ENCODE assay signal across 16 cellular contexts in genomic region chr3:25502233-25502632, GRCh38.
A peak's percentile ranks its signal among the peaks of the same experiment; 100 is the strongest.
DNase-seq lines count a peak whose midpoint lies in the region; ATAC-seq, FAIRE-seq and TF ChIP-seq lines count a peak whose summit lies in the region.
"Had no signal": no experiment of that assay in that cellular context is flagged by ENCODE, and none has a peak within 500 bp of the region (broad histone marks: within the 10 kb centered on the region; RNA-seq: fewer than 3 reads in every experiment).

No MANE protein-coding gene starts in this region.

- CTCF ChIA-PET in H1 (lab: Charles Lee; ENCODE audit: partially characterized antibody), result interaction anchor here (0.6 to 2.4 kb wide), 5 partner anchors 14 to 224 kb away, joined by 3 to 7 read pairs (median 4); no protein-coding TSS in a partner anchor

- FAIRE-seq in H1 (lab: Jason Lieb, UNC), result no peak

- H3K27me3 Mint-ChIP-seq in neural progenitor cell (ENCODE audit: insufficient read depth, low read depth), result peaks cover 6% of the 10 kb centered on the region

- intact Hi-C loops in left ventricle myocardium inferior (cut with micrococcal nuclease) (no loop called here), heart left ventricle (cut with DNase I) (loop anchor here in 1 of 10 donors (10.0 kb wide), 1 partner anchor 67 kb away; no protein-coding TSS in a partner anchor)

- no peak for DNase-seq in left ventricle myocardium inferior
- no peak for DNase-seq in heart left ventricle
- DNase-seq in H1 (ENCODE audit: low read depth in 1 of 2, low spot score in 2 of 2), result no peak
- DNase-seq in neural progenitor cell (ENCODE audit: low spot score), result no peak
- DNase-seq in mesendoderm, result no peak
- DNase-seq in retina, result no peak
- DNase-seq: 8988T; ACHN; Calu3; CD4-positive, CD25-positive, alpha-beta regulatory T cell; DMS 273 treated with DMSO at 0.1 percent for 48 hours; KG1 had no signal

- H3K79me1 ChIP-seq in H1 (ENCODE audit: low read depth, low read length) (no peaks in the 10 kb centered on the region), mesendoderm (ENCODE audit: low read length) (no peaks in the 10 kb centered on the region)

- peak overlapping the region; percentile 4 for H3K27ac ChIP-seq in left ventricle myocardium inferior (replicated peaks)
- H3K27ac ChIP-seq in heart left ventricle, result no peak overlapping the region
- H3K27ac ChIP-seq in H1 (ENCODE audit: low read depth, low read length), result no peak overlapping the region
- H3K27ac ChIP-seq in neural progenitor cell, result no peak overlapping the region
- H3K27ac ChIP-seq in mesendoderm (ENCODE audit: low read depth, low read length), result no peak overlapping the region
- H3K27ac ChIP-seq: BLaER1 treated with 17β-estradiol and CSF1 and Interleukin-3, amounts not matched to agents 10 nM and 100 nM had no signal

- H3K79me2 ChIP-seq in H1 (ENCODE audit: control insufficient read depth in 1 of 2, insufficient read depth in 2 of 2, low read length in 2 of 2) (no peaks in the 10 kb centered on the region), neural progenitor cell (ENCODE audit: low read depth) (no peaks in the 10 kb centered on the region), mesendoderm (ENCODE audit: control insufficient read depth, insufficient read depth, low read length) (no peaks in the 10 kb centered on the region)

- H3K4me1 ChIP-seq in left ventricle myocardium inferior (peaks cover 78% of the 10 kb centered on the region), heart left ventricle (peaks cover 0 to 45% (median 22%) of the 10 kb centered on the region in 12 donors), H1 (replicated peaks in 1 of 4; ENCODE audit: control insufficient read depth in 3 of 4, insufficient read depth in 4 of 4, low read length in 3 of 4) (no peaks in the 10 kb centered on the region; a peak in 1 of 7 replicates), neural progenitor cell (peaks cover 3% of the 10 kb centered on the region), mesendoderm (ENCODE audit: control insufficient read depth, low read depth, low read length) (no peaks in the 10 kb centered on the region)
- H3K4me1 ChIP-seq: BLaER1 treated with 17β-estradiol and CSF1 and Interleukin-3, amounts not matched to agents 10 nM and 100 nM; HAP-1 had no signal

- no peak overlapping the region for H3K14ac ChIP-seq in H1 (ENCODE audit: insufficient read length)

- no peaks in the 10 kb centered on the region for H3K36me3 Mint-ChIP-seq in neural progenitor cell
- H3K36me3 Mint-ChIP-seq: CD4-positive, CD25-positive, alpha-beta regulatory T cell; IgD-negative memory B cell had no signal

- H2BK5ac ChIP-seq in H1 (ENCODE audit: low read depth, low read length) (no peak overlapping the region), mesendoderm (ENCODE audit: low read length) (no peak overlapping the region)

- no peak overlapping the region for H3K4me2 ChIP-seq in H1 (ENCODE audit: insufficient read depth in 1 of 2, low read depth in 2 of 2, low read length in 2 of 2)
- H3K4me2 ChIP-seq in neural progenitor cell, result no peak overlapping the region
- H3K4me2 ChIP-seq in mesendoderm (ENCODE audit: low read length), result no peak overlapping the region
- H3K4me2 ChIP-seq: BLaER1 treated with 17β-estradiol and CSF1 and Interleukin-3, amounts not matched to agents 10 nM and 100 nM had no signal

- no peak overlapping the region for H2BK20ac ChIP-seq in H1 (ENCODE audit: low read length)

- no peak overlapping the region for H3K27ac Mint-ChIP-seq in neural progenitor cell
- H3K27ac Mint-ChIP-seq: CD4-positive, CD25-positive, alpha-beta regulatory T cell; IgD-negative memory B cell had no signal

- H3K9me3 ChIP-seq in left ventricle myocardium inferior (replicated peaks), result no peaks in the 10 kb centered on the region
- no peaks in the 10 kb centered on the region for H3K9me3 ChIP-seq in heart left ventricle
- no peaks in the 10 kb centered on the region for H3K9me3 ChIP-seq in H1 (ENCODE audit: insufficient read depth in 2 of 2, low read depth in 1 of 2, low read length in 1 of 2)
- no peaks in the 10 kb centered on the region for H3K9me3 ChIP-seq in neural progenitor cell (ENCODE audit: low read depth)
- H3K9me3 ChIP-seq: HAP-1 had no signal

- H2BK120ac ChIP-seq in H1 (replicated peaks; ENCODE audit: low read depth, low read length) (no peak overlapping the region), mesendoderm (ENCODE audit: low read depth, low read length) (no peak overlapping the region)

- peaks cover 17% of the 10 kb centered on the region for H3K36me3 ChIP-seq in left ventricle myocardium inferior
- peaks cover 0 to 15% (median 0%) of the 10 kb centered on the region in 9 donors for H3K36me3 ChIP-seq in heart left ventricle
- H3K36me3 ChIP-seq in H1 (ENCODE audit: control insufficient read depth in 2 of 4, insufficient read depth in 4 of 4, low read length in 3 of 4), result no peaks in the 10 kb centered on the region
- no peaks in the 10 kb centered on the region for H3K36me3 ChIP-seq in neural progenitor cell
- no peaks in the 10 kb centered on the region for H3K36me3 ChIP-seq in mesendoderm (ENCODE audit: control insufficient read depth, insufficient read depth, low read length)
- H3K36me3 ChIP-seq: BLaER1 treated with 17β-estradiol and CSF1 and Interleukin-3, amounts not matched to agents 10 nM and 100 nM; HAP-1 had no signal

- H2AK5ac ChIP-seq in H1 (ENCODE audit: low read depth, low read length) (no peak overlapping the region), mesendoderm (ENCODE audit: low read length) (no peak overlapping the region)

- H4K20me1 ChIP-seq in H1 (replicated peaks in 1 of 2; ENCODE audit: control insufficient read depth in 1 of 2, insufficient read depth in 2 of 2, low read length in 2 of 2), result no peaks in the 10 kb centered on the region
- no peaks in the 10 kb centered on the region for H4K20me1 ChIP-seq in neural progenitor cell (ENCODE audit: low read depth)
- H4K20me1 ChIP-seq: BLaER1 treated with 17β-estradiol and CSF1 and Interleukin-3, amounts not matched to agents 10 nM and 100 nM had no signal

- H3K18ac ChIP-seq in H1 (ENCODE audit: extremely low read depth, low read length) (no peak overlapping the region), mesendoderm (ENCODE audit: low read length) (no peak overlapping the region)

- H2AFZ ChIP-seq in H1 (ENCODE audit: low read length) (no peak overlapping the region), neural progenitor cell (replicated peaks) (no peak overlapping the region)

- no peaks in the 10 kb centered on the region for H3F3A ChIP-seq in neural progenitor cell (ENCODE audit: low read depth)

- no peak overlapping the region for H2BK15ac ChIP-seq in H1 (ENCODE audit: low read length)
- no peak overlapping the region for H2BK15ac ChIP-seq in mesendoderm (replicated peaks; ENCODE audit: low read depth)

- H3K9ac ChIP-seq in H1 (replicated peaks in 1 of 4; ENCODE audit: extremely low read depth in 1 of 4, low read depth in 3 of 4, low read length in 3 of 4) (no peak overlapping the region), neural progenitor cell (no peak overlapping the region), mesendoderm (ENCODE audit: low read length) (no peak overlapping the region)
- H3K9ac ChIP-seq: BLaER1 treated with 17β-estradiol and CSF1 and Interleukin-3, amounts not matched to agents 10 nM and 100 nM had no signal

- no peak overlapping the region for H3K4me3 Mint-ChIP-seq in neural progenitor cell
- H3K4me3 Mint-ChIP-seq: CD4-positive, CD25-positive, alpha-beta regulatory T cell; IgD-negative memory B cell had no signal

- TF ChIP-seq CTCF in left ventricle myocardium inferior (IDR thresholded peaks at IDR 0.05; ENCODE audit: borderline replicate concordance) (no peak), heart left ventricle (IDR thresholded peaks at IDR 0.05) (no peak), H1 (IDR thresholded peaks at IDR 0.05; ENCODE audit: control extremely low read depth in 1 of 3, insufficient read depth in 1 of 3, low read depth in 1 of 3, low read length in 3 of 3) (peak in 2 of 3 experiments; percentile 29 to 31; a peak in 2 of 4 replicates), neural progenitor cell (IDR thresholded peaks at IDR 0.05) (peak; percentile 12)

- peaks cover 11% of the 10 kb centered on the region for H3K9me3 Mint-ChIP-seq in neural progenitor cell

- no peak overlapping the region for H2BK12ac ChIP-seq in H1 (ENCODE audit: low read depth, low read length)

- POLR2A ChIA-PET in H1 (lab: Charles Lee; ENCODE audit: partially characterized antibody), result no interaction called here

- no peak overlapping the region for H4K5ac ChIP-seq in H1 (ENCODE audit: insufficient read length, low read depth, low read length)
- H4K5ac ChIP-seq in mesendoderm (ENCODE audit: low read length), result no peak overlapping the region

- H4K8ac ChIP-seq in H1 (ENCODE audit: extremely low read depth, insufficient read depth, low read length) (no peak overlapping the region), mesendoderm (ENCODE audit: low read depth, low read length) (no peak overlapping the region)

- no peak overlapping the region for H3K56ac ChIP-seq in H1 (replicated peaks; ENCODE audit: insufficient read length, low read depth, low read length)
- no peak overlapping the region for H3K56ac ChIP-seq in mesendoderm (ENCODE audit: low read length)

- no peak for TF ChIP-seq EP300 in H1 (IDR thresholded peaks at IDR 0.05; ENCODE audit: borderline replicate concordance in 1 of 2, low read depth in 2 of 2, low read length in 2 of 2)

- 76 to 100% (median 83%) methylated on average over 1 of the region's 1 CpG for WGBS in heart left ventricle, 4 donors
- 92% methylated on average over 1 of the region's 1 CpG; no CpG with 5 or more reads in 1 of the 2 experiments for WGBS in H1 (ENCODE audit: extremely low coverage in 1 of 2, insufficient coverage in 1 of 2, insufficient read length in 1 of 2, insufficient replicate concordance in 2 of 2, low coverage in 1 of 2, low lambda C conversion rate in 2 of 2, missing lambda C conversion rate in 1 of 2), 2 experiments
- WGBS in mesendoderm (ENCODE audit: extremely low coverage, insufficient coverage, low lambda C conversion rate), result no CpG with 5 or more reads among the region's 1 CpG

- TF ChIP-seq RAD21 in H1 (IDR thresholded peaks at IDR 0.05 in 1 of 2, conservative IDR thresholded peaks at IDR 0.05 in 1 of 2; ENCODE audit: low read depth in 2 of 2, low read length in 2 of 2), result peak in 1 of 2 experiments; percentile 43; a peak in 2 of 4 replicates

- no peaks in the 10 kb centered on the region for H3K27me3 ChIP-seq in left ventricle myocardium inferior (ENCODE audit: low read depth)
- H3K27me3 ChIP-seq in heart left ventricle, result no peaks in the 10 kb centered on the region
- H3K27me3 ChIP-seq in H1 (replicated peaks in 1 of 4; ENCODE audit: control insufficient read depth in 3 of 4, extremely low read depth in 1 of 4, insufficient read depth in 3 of 4, low read length in 3 of 4), result no peaks in the 10 kb centered on the region
- no peaks in the 10 kb centered on the region for H3K27me3 ChIP-seq in neural progenitor cell
- H3K27me3 ChIP-seq in mesendoderm (ENCODE audit: insufficient read depth, low read length, poor library complexity), result no peaks in the 10 kb centered on the region
- H3K27me3 ChIP-seq: BLaER1 treated with 17β-estradiol and CSF1 and Interleukin-3, amounts not matched to agents 10 nM and 100 nM had no signal

- H3K23ac ChIP-seq in H1 (ENCODE audit: insufficient read length), result no peak overlapping the region
- no peak overlapping the region for H3K23ac ChIP-seq in mesendoderm (ENCODE audit: low read length)

- no peak for ATAC-seq in heart left ventricle
- ATAC-seq in HG02678 (IDR thresholded peaks at IDR 0.05; ENCODE audit: unreplicated experiment), result no peak

- no peak overlapping the region for H3K4me3 ChIP-seq in left ventricle myocardium inferior
- H3K4me3 ChIP-seq in heart left ventricle, result no peak overlapping the region
- H3K4me3 ChIP-seq in H1 (ENCODE audit: extremely low read depth in 1 of 4, insufficient read depth in 2 of 4, low read depth in 3 of 4, low read length in 4 of 4), result no peak overlapping the region
- no peak overlapping the region for H3K4me3 ChIP-seq in neural progenitor cell
- no peak overlapping the region for H3K4me3 ChIP-seq in mesendoderm (ENCODE audit: low read length)
- H3K4me3 ChIP-seq: BLaER1 treated with 17β-estradiol and CSF1 and Interleukin-3, amounts not matched to agents 10 nM and 100 nM; HAP-1 had no signal

- H3K4me1 Mint-ChIP-seq in neural progenitor cell, result peaks cover 11% of the 10 kb centered on the region
- H3K4me1 Mint-ChIP-seq: CD4-positive, CD25-positive, alpha-beta regulatory T cell; IgD-negative memory B cell had no signal

- TF ChIP-seq POLR2A in heart left ventricle (IDR thresholded peaks at IDR 0.05), result no peak
- no peak for TF ChIP-seq POLR2A in H1 (IDR thresholded peaks at IDR 0.05; ENCODE audit: control extremely low read depth in 1 of 2, low read depth in 2 of 2, low read length in 2 of 2)

- no peaks in the 10 kb centered on the region for H3K23me2 ChIP-seq in H1 (ENCODE audit: low read depth, low read length)

- H4K91ac ChIP-seq in H1 (replicated peaks; ENCODE audit: insufficient read length, low read length), result no peak overlapping the region

- H3K4ac ChIP-seq in H1 (replicated peaks; ENCODE audit: insufficient read length, low read depth, low read length) (no peak overlapping the region), mesendoderm (ENCODE audit: low read depth, low read length) (no peak overlapping the region)

Comparison
In these comparisons a context has a peak if more than half of its experiments do, and no peak if none do; other contexts are left out.
1. CTCF ChIP-seq: peak in H1 (2 of 3) and neural progenitor cell (single experiment); none in left ventricle myocardium inferior (single experiment) and heart left ventricle (0 of 12).